ENCODE assay signal across 1 cellular context in the genomic region with DNA sequence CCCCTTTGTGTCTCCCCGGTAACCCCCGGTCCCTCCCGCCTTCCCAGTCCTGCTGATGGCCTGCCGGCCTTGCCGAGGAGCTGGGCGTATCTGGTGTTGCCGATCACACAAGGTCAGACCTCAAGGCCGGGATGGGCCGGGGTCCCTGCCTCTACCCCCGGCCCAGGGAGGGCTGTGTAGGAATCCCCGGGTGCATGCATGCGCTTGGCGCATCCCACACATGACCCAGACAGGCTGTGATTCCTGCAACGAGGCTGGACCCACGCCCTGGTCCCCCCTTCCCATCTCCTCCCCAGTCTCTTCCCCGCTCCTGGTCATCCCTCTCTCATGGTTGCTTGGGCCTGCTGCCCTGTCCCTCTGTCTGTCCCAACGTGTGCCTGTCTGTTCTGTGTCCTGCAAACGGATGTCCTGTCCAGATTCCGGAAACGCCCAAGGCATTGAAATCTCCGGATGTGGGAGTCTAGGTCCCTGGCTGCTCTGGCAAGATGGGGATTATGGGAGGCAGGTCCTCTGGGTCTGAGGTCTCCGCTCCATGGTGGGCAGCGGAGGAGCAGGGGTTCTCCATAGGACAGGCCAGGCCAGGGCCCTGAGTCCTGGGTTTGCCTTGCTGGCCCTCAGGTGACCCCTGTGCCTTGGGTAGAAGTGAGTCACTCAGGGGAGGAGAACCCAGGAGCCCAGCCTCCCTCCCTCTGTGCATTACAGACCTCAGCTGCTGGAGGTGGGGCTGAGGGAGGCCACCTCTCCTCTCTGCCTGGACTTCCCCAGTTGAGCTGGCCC.
TF ChIP-seq lines count a peak whose summit lies in the region.

No MANE protein-coding gene starts in this region.

TF ChIP-seq in liver, 16 proteins besides CTCF, POLR2A, EP300 and RAD21 (continued from another document):
- no peak for TF ChIP-seq YY1 (IDR thresholded peaks at IDR 0.05)
- TF ChIP-seq, protein P1, sequence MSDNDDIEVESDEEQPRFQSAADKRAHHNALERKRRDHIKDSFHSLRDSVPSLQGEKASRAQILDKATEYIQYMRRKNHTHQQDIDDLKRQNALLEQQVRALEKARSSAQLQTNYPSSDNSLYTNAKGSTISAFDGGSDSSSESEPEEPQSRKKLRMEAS (IDR thresholded peaks at IDR 0.05): no peak
- TF ChIP-seq NR2F2 (IDR thresholded peaks at IDR 0.05): peak; percentile 79
- TF ChIP-seq SP1 (IDR thresholded peaks at IDR 0.05): peak; percentile 48
- TF ChIP-seq, protein P2, sequence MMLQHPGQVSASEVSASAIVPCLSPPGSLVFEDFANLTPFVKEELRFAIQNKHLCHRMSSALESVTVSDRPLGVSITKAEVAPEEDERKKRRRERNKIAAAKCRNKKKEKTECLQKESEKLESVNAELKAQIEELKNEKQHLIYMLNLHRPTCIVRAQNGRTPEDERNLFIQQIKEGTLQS (IDR thresholded peaks at IDR 0.05): no peak
- TF ChIP-seq, protein P3, sequence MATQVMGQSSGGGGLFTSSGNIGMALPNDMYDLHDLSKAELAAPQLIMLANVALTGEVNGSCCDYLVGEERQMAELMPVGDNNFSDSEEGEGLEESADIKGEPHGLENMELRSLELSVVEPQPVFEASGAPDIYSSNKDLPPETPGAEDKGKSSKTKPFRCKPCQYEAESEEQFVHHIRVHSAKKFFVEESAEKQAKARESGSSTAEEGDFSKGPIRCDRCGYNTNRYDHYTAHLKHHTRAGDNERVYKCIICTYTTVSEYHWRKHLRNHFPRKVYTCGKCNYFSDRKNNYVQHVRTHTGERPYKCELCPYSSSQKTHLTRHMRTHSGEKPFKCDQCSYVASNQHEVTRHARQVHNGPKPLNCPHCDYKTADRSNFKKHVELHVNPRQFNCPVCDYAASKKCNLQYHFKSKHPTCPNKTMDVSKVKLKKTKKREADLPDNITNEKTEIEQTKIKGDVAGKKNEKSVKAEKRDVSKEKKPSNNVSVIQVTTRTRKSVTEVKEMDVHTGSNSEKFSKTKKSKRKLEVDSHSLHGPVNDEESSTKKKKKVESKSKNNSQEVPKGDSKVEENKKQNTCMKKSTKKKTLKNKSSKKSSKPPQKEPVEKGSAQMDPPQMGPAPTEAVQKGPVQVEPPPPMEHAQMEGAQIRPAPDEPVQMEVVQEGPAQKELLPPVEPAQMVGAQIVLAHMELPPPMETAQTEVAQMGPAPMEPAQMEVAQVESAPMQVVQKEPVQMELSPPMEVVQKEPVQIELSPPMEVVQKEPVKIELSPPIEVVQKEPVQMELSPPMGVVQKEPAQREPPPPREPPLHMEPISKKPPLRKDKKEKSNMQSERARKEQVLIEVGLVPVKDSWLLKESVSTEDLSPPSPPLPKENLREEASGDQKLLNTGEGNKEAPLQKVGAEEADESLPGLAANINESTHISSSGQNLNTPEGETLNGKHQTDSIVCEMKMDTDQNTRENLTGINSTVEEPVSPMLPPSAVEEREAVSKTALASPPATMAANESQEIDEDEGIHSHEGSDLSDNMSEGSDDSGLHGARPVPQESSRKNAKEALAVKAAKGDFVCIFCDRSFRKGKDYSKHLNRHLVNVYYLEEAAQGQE (IDR thresholded peaks at IDR 0.05): no peak
